ENCODE assay signal across 17 cellular contexts in the genomic region with DNA sequence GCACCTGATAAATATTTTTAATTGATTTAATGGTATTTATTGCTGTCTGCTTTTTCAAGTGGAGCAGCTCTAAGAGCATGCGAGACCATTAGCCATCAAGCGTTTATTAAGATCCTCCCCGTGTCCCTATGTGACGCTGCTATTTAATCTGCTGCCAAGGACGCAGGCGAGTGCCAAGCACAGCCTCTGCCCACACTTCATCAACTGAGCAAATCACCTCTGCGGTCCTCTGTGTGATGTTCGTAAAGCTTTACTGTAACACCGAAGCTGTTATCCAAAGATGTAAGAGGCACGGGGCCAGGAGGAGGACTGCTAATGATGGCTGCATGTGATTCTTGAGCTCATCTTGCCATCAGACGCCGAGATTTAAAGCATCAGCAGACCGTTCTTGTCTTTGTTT.
"Had no signal": no experiment of that assay in that cellular context is flagged by ENCODE, and none has a peak within 500 bp of the region (broad histone marks: within the 10 kb centered on the region; RNA-seq: fewer than 3 reads in every experiment).

No MANE protein-coding gene starts in this region.

- DNase-seq: activated CD4-positive, alpha-beta T cell treated with anti-CD3 and anti-CD28 coated beads, Interleukin-2, amount 10 ng/mL, durations not matched to agents 7 days and 5 days; activated CD4-positive, CD25-positive, alpha-beta regulatory T cell treated with anti-CD3 and anti-CD28 coated beads, Interleukin-2, amount 50 U/mL, for 72 hours; activated CD8-positive, alpha-beta T cell treated with anti-CD3 and anti-CD28 coated beads for 36 hours; activated gamma-delta T cell treated with Interleukin-2 at 50 U/mL for 16 hours; aorta; endodermal cell; immature natural killer cell; kidney glomerular epithelial cell; mucosa of descending colon; naive B cell; stimulated activated CD4-positive, alpha-beta T cell treated with anti-CD3 and anti-CD28 coated beads, Interleukin-12 subunit alpha, Interleukin-12 subunit beta, amount 100 ng/mL, for 4 hours; T-helper 1 cell; WERI-Rb-1 had no signal

- ATAC-seq: activated CD8-positive, alpha-beta T cell treated with anti-CD3 and anti-CD28 coated beads for 36 hours; gastroesophageal sphincter; mucosa of descending colon had no signal

- H3K27me3 ChIP-seq: gastroesophageal sphincter, vagina had no signal

- H3K4me3 ChIP-seq: coronary artery, gastroesophageal sphincter, mucosa of descending colon, prostate gland, vagina had no signal

- H3K9me3 ChIP-seq: gastroesophageal sphincter, mucosa of descending colon, prostate gland, vagina had no signal

- H3K4me1 ChIP-seq: prostate gland had no signal

- H3K27ac ChIP-seq: coronary artery, gastroesophageal sphincter, prostate gland, vagina, WERI-Rb-1 had no signal

- H3K36me3 ChIP-seq: gastroesophageal sphincter, prostate gland, vagina, WERI-Rb-1 had no signal
